In the genomic region with DNA sequence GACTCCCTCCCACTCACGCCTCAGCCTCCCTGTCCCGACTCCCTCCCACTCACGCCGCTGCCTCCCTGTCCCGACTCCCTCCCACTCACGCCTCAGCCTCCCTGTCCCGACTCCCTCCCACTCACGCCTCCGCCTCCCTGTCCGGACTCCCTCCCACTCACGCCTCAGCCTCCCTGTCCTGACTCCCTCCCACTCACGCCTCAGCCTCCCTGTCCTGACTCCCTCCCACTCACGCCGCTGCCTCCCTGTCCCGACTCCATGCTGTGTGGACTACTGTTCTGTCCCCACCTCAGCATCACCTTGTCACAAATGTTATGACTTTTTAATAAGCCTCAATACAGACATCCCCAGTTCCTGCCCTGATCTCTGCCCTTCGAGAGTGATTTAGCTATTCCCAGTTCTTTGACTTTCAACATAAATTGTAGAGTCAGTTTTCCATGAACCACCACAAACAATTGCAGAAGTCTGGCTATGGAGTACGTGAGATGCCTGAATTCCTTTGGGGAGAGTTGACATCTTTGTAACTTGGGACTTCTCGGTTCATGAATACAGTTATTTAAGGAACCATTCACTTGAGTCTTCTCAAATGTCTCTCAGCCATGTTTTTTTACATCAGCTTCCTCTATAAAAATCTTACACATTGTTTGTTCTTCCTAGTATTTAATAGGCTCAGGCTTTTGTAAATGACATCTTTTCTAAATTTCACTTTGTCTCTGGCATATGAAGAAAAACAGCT, we compare ENCODE assay signal across 13 cellular contexts.
DNase-seq lines count a peak whose midpoint lies in the region; ATAC-seq lines count a peak whose summit lies in the region.
"Had no signal": no experiment of that assay in that cellular context is flagged by ENCODE, and none has a peak within 500 bp of the region (broad histone marks: within the 10 kb centered on the region; RNA-seq: fewer than 3 reads in every experiment).

No MANE protein-coding gene starts in this region.

- H3K9ac ChIP-seq in subcutaneous abdominal adipose tissue (ENCODE audit: low read length in 5 of 5) = peak overlapping the region in 3 of 5 donors; percentile 2 to 48 (median 21)

- peak overlapping the region; percentile 88 to 93 for H3K4me3 Mint-ChIP-seq in activated T-cell treated with anti-CD3 and anti-CD28 coated beads, Interleukin-2, amount 50 U/mL, for 72 hours

- H3K27me3 ChIP-seq in subcutaneous abdominal adipose tissue (ENCODE audit: control insufficient read depth in 5 of 5, insufficient read depth in 4 of 5, low read length in 5 of 5) = peaks cover 9 to 47% (median 29%) of the 10 kb centered on the region in 5 donors

- peaks cover 6 to 7% of the 10 kb centered on the region in 2 donors for H3K36me3 Mint-ChIP-seq in activated T-cell treated with anti-CD3 and anti-CD28 coated beads, Interleukin-2, amount 50 U/mL, for 72 hours (ENCODE audit: insufficient read depth in 2 of 2)
- H3K36me3 Mint-ChIP-seq in activated naive CD4-positive, alpha-beta T cell treated with anti-CD3 and anti-CD28 coated beads, Interleukin-2, amount 50 U/mL, for 72 hours = peaks cover 14 to 22% of the 10 kb centered on the region in 2 donors

- intact Hi-C loops in left colon (cut with DNase I, micrococcal nuclease) = no loop called here

- no peak for DNase-seq in activated T-cell treated with anti-CD3 and anti-CD28 coated beads, Interleukin-2, amount 50 U/mL, for 72 hours
- DNase-seq in activated T-cell treated with anti-CD3 and anti-CD28 coated beads, Interleukin-2, amount 50 U/mL, for 1 hour = no peak
- no peak for DNase-seq in activated naive CD4-positive, alpha-beta T cell treated with anti-CD3 and anti-CD28 coated beads, Interleukin-2, amount 50 U/mL, for 72 hours (ENCODE audit: low spot score in 2 of 2)
- peak; percentile 1 to 3 for DNase-seq in left colon
- DNase-seq in stimulated activated CD8-positive, alpha-beta memory T cell treated with anti-CD3 and anti-CD28 coated beads, Interleukin-4, amount 100 ng/mL, for 48 hours = no peak
- DNase-seq in hippocampal formation (lab: John Stamatoyannopoulos, UW) = no peak
- DNase-seq: Karpas-422; NCI-H69; stimulated activated CD4-positive, alpha-beta T cell treated with anti-CD3 and anti-CD28 coated beads, Interleukin-2, amount 100 ng/mL, for 48 hours had no signal

- peak overlapping the region; percentile 90 for H3K27ac Mint-ChIP-seq in activated T-cell treated with anti-CD3 and anti-CD28 coated beads, Interleukin-2, amount 50 U/mL, for 72 hours
- peak overlapping the region; percentile 85 to 88 for H3K27ac Mint-ChIP-seq in activated naive CD4-positive, alpha-beta T cell treated with anti-CD3 and anti-CD28 coated beads, Interleukin-2, amount 50 U/mL, for 72 hours

- no peaks in the 10 kb centered on the region for H3K27me3 Mint-ChIP-seq in activated T-cell treated with anti-CD3 and anti-CD28 coated beads, Interleukin-2, amount 50 U/mL, for 72 hours (ENCODE audit: low read depth)

- peaks cover 0 to 9% (median 8%) of the 10 kb centered on the region in 5 donors for H3K9me3 ChIP-seq in subcutaneous abdominal adipose tissue (ENCODE audit: control insufficient read depth in 5 of 5, low read length in 5 of 5)
- H3K9me3 ChIP-seq: adrenal gland, mucosa of descending colon had no signal

- no peak overlapping the region for H3K27ac ChIP-seq in subcutaneous abdominal adipose tissue (ENCODE audit: low read depth, low read length)
- H3K27ac ChIP-seq: adrenal gland had no signal

- H3K4me1 ChIP-seq in subcutaneous abdominal adipose tissue (ENCODE audit: control insufficient read depth in 5 of 5, insufficient read depth in 5 of 5, low read length in 5 of 5) = peaks cover 0 to 24% (median 12%) of the 10 kb centered on the region in 5 donors

- no peaks in the 10 kb centered on the region for H3K36me3 ChIP-seq in subcutaneous abdominal adipose tissue (ENCODE audit: control insufficient read depth in 5 of 5, insufficient read depth in 5 of 5, low read length in 5 of 5)
- H3K36me3 ChIP-seq: adrenal gland had no signal

- no peaks in the 10 kb centered on the region for H3K9me3 Mint-ChIP-seq in activated T-cell treated with anti-CD3 and anti-CD28 coated beads, Interleukin-2, amount 50 U/mL, for 72 hours
- H3K9me3 Mint-ChIP-seq in activated naive CD4-positive, alpha-beta T cell treated with anti-CD3 and anti-CD28 coated beads, Interleukin-2, amount 50 U/mL, for 72 hours = peaks cover 0 to 4% of the 10 kb centered on the region in 2 donors

- peaks cover 64% of the 10 kb centered on the region for H3K4me1 Mint-ChIP-seq in activated T-cell treated with anti-CD3 and anti-CD28 coated beads, Interleukin-2, amount 50 U/mL, for 72 hours (ENCODE audit: low read depth)

- peak overlapping the region in 4 of 5 donors; percentile 1 to 55 (median 45) for H3K4me3 ChIP-seq in subcutaneous abdominal adipose tissue (ENCODE audit: low read depth in 1 of 5, low read length in 5 of 5)
- H3K4me3 ChIP-seq: mucosa of descending colon had no signal

- ATAC-seq in activated T-cell treated with anti-CD3 and anti-CD28 coated beads, Interleukin-2, amount 50 U/mL, for 72 hours (replicated peaks in 1 of 2) = no peak
- ATAC-seq in activated naive CD4-positive, alpha-beta T cell treated with anti-CD3 and anti-CD28 coated beads, Interleukin-2, amount 50 U/mL, for 72 hours = no peak
- ATAC-seq in left colon (peak; percentile 27), GM18519 (IDR thresholded peaks at IDR 0.05; ENCODE audit: low FRiP score, unreplicated experiment) (no peak)

Comparison
In these comparisons a context has a peak if more than half of its experiments do, and no peak if none do; other contexts are left out.
1. DNase-seq: peak in left colon (2 of 2); none in activated T-cell treated with anti-CD3 and anti-CD28 coated beads, Interleukin-2, amount 50 U/mL, for 72 hours (0 of 2), activated T-cell treated with anti-CD3 and anti-CD28 coated beads, Interleukin-2, amount 50 U/mL, for 1 hour (single experiment), activated naive CD4-positive, alpha-beta T cell treated with anti-CD3 and anti-CD28 coated beads, Interleukin-2, amount 50 U/mL, for 72 hours (0 of 2), stimulated activated CD8-positive, alpha-beta memory T cell treated with anti-CD3 and anti-CD28 coated beads, Interleukin-4, amount 100 ng/mL, for 48 hours (single experiment) and hippocampal formation (0 of 2).